In genomic region chr5:144332265-144332664, GRCh38 we compare ENCODE assay signal across 13 cellular contexts.
DNase-seq lines count a peak whose midpoint lies in the region; ATAC-seq and TF ChIP-seq lines count a peak whose summit lies in the region.
"Had no signal": no experiment of that assay in that cellular context is flagged by ENCODE, and none has a peak within 500 bp of the region (broad histone marks: within the 10 kb centered on the region; RNA-seq: fewer than 3 reads in every experiment).

No MANE protein-coding gene starts in this region.

- no peaks in the 10 kb centered on the region for H3F3A ChIP-seq in MM.1S (ENCODE audit: insufficient read depth, low read length)

- intact Hi-C loops in activated T-helper 1 cell treated with anti-CD3 and anti-CD28 coated beads, Interleukin-12 subunit alpha, Interleukin-12 subunit beta, Interleukin-2, Interleukin-4 antibody, amounts not matched to agents 30 ng/mL and 10 ng/mL and 1 ng/mL, durations not matched to agents 14 hours and 24 hours and 36 hours (cut with micrococcal nuclease), result no loop called here

- DNase-seq in MM.1S, result no peak
- DNase-seq in chondrocyte (ENCODE audit: low spot score), result no peak
- no peak for DNase-seq in nephron progenitor cell
- DNase-seq in activated T-helper 1 cell treated with anti-CD3 and anti-CD28 coated beads, Interleukin-12 subunit alpha, Interleukin-12 subunit beta, Interleukin-2, Interleukin-4 antibody, amounts not matched to agents 30 ng/mL and 10 ng/mL and 1 ng/mL, durations not matched to agents 14 hours and 24 hours and 36 hours (ENCODE audit: low spot score), result no peak
- no peak for DNase-seq in GM13976 (ENCODE audit: low spot score)
- DNase-seq: activated CD4-positive, alpha-beta T cell treated with anti-CD3 and anti-CD28 coated beads for 1 hour; erythroblast; NCI-H526 had no signal

- no peaks in the 10 kb centered on the region for H4K20me1 ChIP-seq in MM.1S (ENCODE audit: insufficient read depth, low read length)

- H2AFZ ChIP-seq in MM.1S (ENCODE audit: low read length), result no peak overlapping the region

- H3K27me3 ChIP-seq in MM.1S (replicated peaks; ENCODE audit: insufficient read depth, low read length), result no peaks in the 10 kb centered on the region
- H3K27me3 ChIP-seq: breast epithelium had no signal

- no peak overlapping the region for H3K4me2 ChIP-seq in MM.1S (ENCODE audit: low read depth, low read length)

- no peak overlapping the region for H3K4me3 Mint-ChIP-seq in chondrocyte (ENCODE audit: unreplicated experiment)
- H3K4me3 Mint-ChIP-seq in nephron progenitor cell, result no peak overlapping the region
- no peak overlapping the region for H3K4me3 Mint-ChIP-seq in activated T-helper 1 cell treated with anti-CD3 and anti-CD28 coated beads, Interleukin-12 subunit alpha, Interleukin-12 subunit beta, Interleukin-2, Interleukin-4 antibody, amounts not matched to agents 30 ng/mL and 10 ng/mL and 1 ng/mL, durations not matched to agents 14 hours and 24 hours and 36 hours
- H3K4me3 Mint-ChIP-seq: activated T-helper 17 cell treated with anti-CD3 and anti-CD28 coated beads, Interleukin-2, amount 50 U/mL, for 72 hours had no signal

- no peaks in the 10 kb centered on the region for H3K36me3 ChIP-seq in MM.1S (replicated peaks; ENCODE audit: insufficient read depth, low read length)
- H3K36me3 ChIP-seq: breast epithelium, thoracic aorta had no signal

- H3K9me2 ChIP-seq in MM.1S (replicated peaks; ENCODE audit: insufficient read depth, low read length), result no peaks in the 10 kb centered on the region

- H3K4me1 ChIP-seq in MM.1S (ENCODE audit: low read length), result peaks cover 27% of the 10 kb centered on the region
- H3K4me1 ChIP-seq: breast epithelium had no signal

- H3K27ac ChIP-seq in MM.1S (ENCODE audit: low read length), result no peak overlapping the region
- H3K27ac ChIP-seq: breast epithelium, thoracic aorta had no signal

- H3K36me3 Mint-ChIP-seq in chondrocyte (ENCODE audit: low read depth), result no peaks in the 10 kb centered on the region
- H3K36me3 Mint-ChIP-seq in nephron progenitor cell (ENCODE audit: low read depth), result no peaks in the 10 kb centered on the region
- H3K36me3 Mint-ChIP-seq in activated T-helper 1 cell treated with anti-CD3 and anti-CD28 coated beads, Interleukin-12 subunit alpha, Interleukin-12 subunit beta, Interleukin-2, Interleukin-4 antibody, amounts not matched to agents 30 ng/mL and 10 ng/mL and 1 ng/mL, durations not matched to agents 14 hours and 24 hours and 36 hours (ENCODE audit: low read depth), result no peaks in the 10 kb centered on the region

- H3K4me3 ChIP-seq in MM.1S (ENCODE audit: low read length), result no peak overlapping the region
- H3K4me3 ChIP-seq: breast epithelium, thoracic aorta had no signal

- in situ Hi-C loops in GM13976 (cut with MboI; ENCODE audit: low sequenced_read_pairs, unreplicated experiment), result no loop called here

- H3K9ac ChIP-seq in MM.1S (ENCODE audit: low read length), result no peak overlapping the region

- H3K4me1 Mint-ChIP-seq in chondrocyte (ENCODE audit: low read depth) (peaks cover 3% of the 10 kb centered on the region), nephron progenitor cell (peaks cover 8% of the 10 kb centered on the region)
- H3K4me1 Mint-ChIP-seq in activated T-helper 1 cell treated with anti-CD3 and anti-CD28 coated beads, Interleukin-12 subunit alpha, Interleukin-12 subunit beta, Interleukin-2, Interleukin-4 antibody, amounts not matched to agents 30 ng/mL and 10 ng/mL and 1 ng/mL, durations not matched to agents 14 hours and 24 hours and 36 hours (ENCODE audit: low read depth), result no peaks in the 10 kb centered on the region
- H3K4me1 Mint-ChIP-seq: activated T-helper 17 cell treated with anti-CD3 and anti-CD28 coated beads, Interleukin-2, amount 50 U/mL, for 72 hours had no signal

- H3K79me2 ChIP-seq in MM.1S (ENCODE audit: low read length), result no peaks in the 10 kb centered on the region

- ATAC-seq in GM18511 (IDR thresholded peaks at IDR 0.05; ENCODE audit: unreplicated experiment), result no peak
- ATAC-seq: activated T-helper 17 cell treated with anti-CD3 and anti-CD28 coated beads, Interleukin-2, amount 50 U/mL, for 72 hours had no signal

- no peaks in the 10 kb centered on the region for H3K9me3 ChIP-seq in MM.1S (replicated peaks; ENCODE audit: insufficient read depth, low read length)
- H3K9me3 ChIP-seq: breast epithelium, thoracic aorta had no signal

- no peak overlapping the region for H3K27ac Mint-ChIP-seq in chondrocyte (ENCODE audit: unreplicated experiment)
- H3K27ac Mint-ChIP-seq in nephron progenitor cell, result no peak overlapping the region
- no peak overlapping the region for H3K27ac Mint-ChIP-seq in activated T-helper 1 cell treated with anti-CD3 and anti-CD28 coated beads, Interleukin-12 subunit alpha, Interleukin-12 subunit beta, Interleukin-2, Interleukin-4 antibody, amounts not matched to agents 30 ng/mL and 10 ng/mL and 1 ng/mL, durations not matched to agents 14 hours and 24 hours and 36 hours
- H3K27ac Mint-ChIP-seq: activated T-helper 17 cell treated with anti-CD3 and anti-CD28 coated beads, Interleukin-2, amount 50 U/mL, for 72 hours had no signal

- TF ChIP-seq CTCF in GM12873 (IDR thresholded peaks at IDR 0.05; ENCODE audit: insufficient read depth, low read depth, low read length, missing control alignments), result peak; percentile 5
- TF ChIP-seq CTCF in MM.1S (IDR thresholded peaks at IDR 0.05; ENCODE audit: low read length), result peak; percentile 32
- TF ChIP-seq CTCF in chondrocyte (IDR thresholded peaks at IDR 0.05), result peak; percentile 37
- peak; percentile 21 for TF ChIP-seq CTCF in nephron progenitor cell (IDR thresholded peaks at IDR 0.05)
- TF ChIP-seq CTCF in GM13976 (IDR thresholded peaks at IDR 0.05; ENCODE audit: borderline replicate concordance, control extremely low read depth, extremely low read depth, insufficient read depth, missing control alignments), result no peak

- H3K9me3 Mint-ChIP-seq in chondrocyte (ENCODE audit: low read depth) (no peaks in the 10 kb centered on the region), nephron progenitor cell (no peaks in the 10 kb centered on the region)
- no peaks in the 10 kb centered on the region for H3K9me3 Mint-ChIP-seq in activated T-helper 1 cell treated with anti-CD3 and anti-CD28 coated beads, Interleukin-12 subunit alpha, Interleukin-12 subunit beta, Interleukin-2, Interleukin-4 antibody, amounts not matched to agents 30 ng/mL and 10 ng/mL and 1 ng/mL, durations not matched to agents 14 hours and 24 hours and 36 hours
- H3K9me3 Mint-ChIP-seq: activated T-helper 17 cell treated with anti-CD3 and anti-CD28 coated beads, Interleukin-2, amount 50 U/mL, for 72 hours had no signal

- H3K27me3 Mint-ChIP-seq in chondrocyte (ENCODE audit: low read depth), result no peaks in the 10 kb centered on the region
- H3K27me3 Mint-ChIP-seq in nephron progenitor cell (ENCODE audit: low read depth, poor library complexity), result no peaks in the 10 kb centered on the region
- H3K27me3 Mint-ChIP-seq in activated T-helper 1 cell treated with anti-CD3 and anti-CD28 coated beads, Interleukin-12 subunit alpha, Interleukin-12 subunit beta, Interleukin-2, Interleukin-4 antibody, amounts not matched to agents 30 ng/mL and 10 ng/mL and 1 ng/mL, durations not matched to agents 14 hours and 24 hours and 36 hours (ENCODE audit: insufficient read depth), result no peaks in the 10 kb centered on the region
- H3K27me3 Mint-ChIP-seq: activated T-helper 17 cell treated with anti-CD3 and anti-CD28 coated beads, Interleukin-2, amount 50 U/mL, for 72 hours had no signal
